In the genomic region with DNA sequence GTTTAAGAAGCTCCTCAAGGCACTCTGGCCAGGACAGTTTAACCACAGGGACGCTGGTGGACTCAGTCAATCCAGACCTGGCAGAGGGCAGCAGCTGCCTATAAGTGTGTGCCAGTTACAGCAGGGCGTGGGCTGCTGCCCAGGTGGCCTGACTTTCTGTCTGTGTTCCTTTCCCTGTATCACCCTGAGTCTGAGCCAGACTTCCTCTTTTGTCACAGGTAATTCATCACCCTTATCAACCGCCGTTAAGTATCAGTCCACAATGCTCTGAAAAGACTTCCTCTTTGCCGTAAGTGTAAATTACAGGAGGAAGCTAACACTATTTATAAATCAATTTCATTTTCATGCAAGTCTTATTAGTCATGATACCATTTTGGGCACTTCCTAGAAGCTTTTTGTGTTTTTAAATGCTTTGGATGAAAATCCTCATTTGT, we compare ENCODE assay signal across 8 cellular contexts. TPM values are rescaled to one million over a fixed set of nuclear protein-coding genes. Genes with fewer than 3 reads are reported as not detected.
DNase-seq lines count a peak whose midpoint lies in the region; ATAC-seq and TF ChIP-seq lines count a peak whose summit lies in the region.

No MANE protein-coding gene starts in this region.

- H3K4me1 ChIP-seq in CD4-positive, CD25-positive, alpha-beta regulatory T cell (ENCODE audit: control insufficient read depth, insufficient read depth, low read length, poor library complexity, severe bottlenecking) = peaks cover 78% of the 10 kb centered on the region
- peaks cover 0 to 24% (median 9%) of the 10 kb centered on the region in 4 donors for H3K4me1 ChIP-seq in right lobe of liver

- intact Hi-C loops in right lobe of liver (cut with DNase I) = no loop called here

- no peaks in the 10 kb centered on the region for H3K36me3 ChIP-seq in CD4-positive, CD25-positive, alpha-beta regulatory T cell (ENCODE audit: control insufficient read depth, insufficient read depth, low read length)
- no peaks in the 10 kb centered on the region for H3K36me3 ChIP-seq in right lobe of liver

- H3K4me3 Mint-ChIP-seq in CD4-positive, CD25-positive, alpha-beta regulatory T cell = peak overlapping the region; percentile 83 to 92 (median 84)
- H3K4me3 Mint-ChIP-seq in activated T-helper 17 cell treated with anti-CD3 and anti-CD28 coated beads, Interleukin-2, amount 50 U/mL, for 72 hours = peak overlapping the region; percentile 94

- ATAC-seq in CD4-positive, CD25-positive, alpha-beta regulatory T cell (ENCODE audit: low read depth in 2 of 2) = peak; percentile 64 to 67
- ATAC-seq in GM19023 (IDR thresholded peaks at IDR 0.05; ENCODE audit: unreplicated experiment) (peak; percentile 71), HG03097 (IDR thresholded peaks at IDR 0.05; ENCODE audit: low FRiP score, unreplicated experiment) (peak; percentile 85), right lobe of liver (peak; percentile 69 to 84 (median 74))
- ATAC-seq in activated T-helper 17 cell treated with anti-CD3 and anti-CD28 coated beads, Interleukin-2, amount 50 U/mL, for 72 hours (replicated peaks) = peak; percentile 52

- no peaks in the 10 kb centered on the region for H3K9me3 Mint-ChIP-seq in CD4-positive, CD25-positive, alpha-beta regulatory T cell
- H3K9me3 Mint-ChIP-seq in activated T-helper 17 cell treated with anti-CD3 and anti-CD28 coated beads, Interleukin-2, amount 50 U/mL, for 72 hours = no peaks in the 10 kb centered on the region

- no peaks in the 10 kb centered on the region for H3K9me3 ChIP-seq in CD4-positive, CD25-positive, alpha-beta regulatory T cell (ENCODE audit: control insufficient read depth in 2 of 2, low read length in 2 of 2)
- no peaks in the 10 kb centered on the region for H3K9me3 ChIP-seq in right lobe of liver

- TF ChIP-seq CTCF in right lobe of liver (IDR thresholded peaks at IDR 0.05) = no peak

- no peak for TF ChIP-seq POLR2A in right lobe of liver (IDR thresholded peaks at IDR 0.05)

- H3K27ac Mint-ChIP-seq in CD4-positive, CD25-positive, alpha-beta regulatory T cell = peak overlapping the region; percentile 92 to 98 (median 96)
- H3K27ac Mint-ChIP-seq in activated T-helper 17 cell treated with anti-CD3 and anti-CD28 coated beads, Interleukin-2, amount 50 U/mL, for 72 hours = peak overlapping the region; percentile 97

- no peaks in the 10 kb centered on the region for H3K36me3 Mint-ChIP-seq in CD4-positive, CD25-positive, alpha-beta regulatory T cell
- H3K36me3 Mint-ChIP-seq in activated T-helper 17 cell treated with anti-CD3 and anti-CD28 coated beads, Interleukin-2, amount 50 U/mL, for 72 hours (ENCODE audit: low read depth) = peaks cover 16% of the 10 kb centered on the region

- 17% methylated on average over 5 of the region's 5 CpGs for WGBS in right lobe of liver (ENCODE audit: insufficient coverage, low coverage, low lambda C conversion rate, missing lambda C conversion rate)

- peak; percentile 27 to 80 (median 57) for DNase-seq in CD4-positive, CD25-positive, alpha-beta regulatory T cell
- DNase-seq in NCI-H345 (lab: John Stamatoyannopoulos, UW) = peak; percentile 92
- peak in 1 of 3 donors; percentile 55 for DNase-seq in right lobe of liver
- no peak for DNase-seq in 8988T
- no peak for DNase-seq in NCI-H1694 (lab: John Stamatoyannopoulos, UW)

- peaks cover 43 to 95% (median 70%) of the 10 kb centered on the region in 4 donors for H3K4me1 Mint-ChIP-seq in CD4-positive, CD25-positive, alpha-beta regulatory T cell
- peaks cover 61% of the 10 kb centered on the region for H3K4me1 Mint-ChIP-seq in activated T-helper 17 cell treated with anti-CD3 and anti-CD28 coated beads, Interleukin-2, amount 50 U/mL, for 72 hours

- no peaks in the 10 kb centered on the region for H3K27me3 Mint-ChIP-seq in CD4-positive, CD25-positive, alpha-beta regulatory T cell
- H3K27me3 Mint-ChIP-seq in activated T-helper 17 cell treated with anti-CD3 and anti-CD28 coated beads, Interleukin-2, amount 50 U/mL, for 72 hours = no peaks in the 10 kb centered on the region

- peak overlapping the region; percentile 78 for H3K4me3 ChIP-seq in CD4-positive, CD25-positive, alpha-beta regulatory T cell (ENCODE audit: low read depth, low read length)
- H3K4me3 ChIP-seq in right lobe of liver = no peak overlapping the region

- H3K27ac ChIP-seq in CD4-positive, CD25-positive, alpha-beta regulatory T cell (ENCODE audit: insufficient read depth, low read length, poor library complexity, severe bottlenecking) = peak overlapping the region; percentile 88
- H3K27ac ChIP-seq in right lobe of liver = peak overlapping the region in 2 of 3 donors; percentile 24 to 75

- no peaks in the 10 kb centered on the region for H3K27me3 ChIP-seq in CD4-positive, CD25-positive, alpha-beta regulatory T cell (ENCODE audit: control insufficient read depth, insufficient read depth, low read length)
- no peaks in the 10 kb centered on the region for H3K27me3 ChIP-seq in right lobe of liver

RNA-seq across cellular contexts. Expression of a gene that starts 7.0 kb away (rescaled TPM):
- total RNA-seq in CD4-positive, CD25-positive, alpha-beta regulatory T cell = 94.9 TPM
- polyA plus RNA-seq in CD4-positive, CD25-positive, alpha-beta regulatory T cell = 10 to 100 TPM; 20.3 to 27.0 (median 24.4) TPM
- total RNA-seq in activated T-helper 17 cell treated with anti-CD3 and anti-CD28 coated beads, Interleukin-2, amount 50 U/mL, for 72 hours = 10 to 100 TPM; 59.0 to 69.2 TPM
- 10 to 100 TPM; 17.3 to 58.7 (median 29.1) TPM for total RNA-seq in right lobe of liver

Comparison
In these comparisons a context has a peak if more than half of its experiments do, and no peak if none do; other contexts are left out.
1. DNase-seq: peak in CD4-positive, CD25-positive, alpha-beta regulatory T cell (3 of 3) and NCI-H345 (single experiment); none in 8988T (single experiment) and NCI-H1694 (single experiment).
2. Peak in every context shown above with its lines, with median percentiles within 50 percentile points of each other: ATAC-seq.